ENCODE assay signal across 8 cellular contexts in the genomic region with DNA sequence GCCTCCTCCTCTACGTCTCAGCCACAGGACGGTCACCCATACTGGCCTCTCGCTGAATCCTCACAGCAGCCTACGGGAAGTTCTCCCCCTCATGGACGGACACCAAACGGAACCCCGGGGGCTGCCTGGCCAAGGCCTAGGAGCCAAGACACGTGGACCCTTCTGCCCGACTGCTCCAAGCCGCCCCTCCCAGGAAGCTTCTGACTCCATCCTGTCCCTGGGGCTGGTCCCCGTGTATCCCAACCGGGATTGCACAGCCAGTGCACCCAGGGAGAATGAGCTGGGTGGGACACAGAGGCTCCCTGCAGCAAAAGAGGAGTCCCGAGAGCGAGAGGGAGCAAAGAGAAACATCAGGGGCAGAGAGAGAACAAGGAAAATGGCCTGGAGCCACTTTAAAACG. TPM values are rescaled to one million over a fixed set of nuclear protein-coding genes. Genes with fewer than 3 reads are reported as not detected.
DNase-seq lines count a peak whose midpoint lies in the region; ATAC-seq, FAIRE-seq and TF ChIP-seq lines count a peak whose summit lies in the region.

No MANE protein-coding gene starts in this region.

- ATAC-seq in CD4-positive, alpha-beta T cell (ENCODE audit: poor library complexity) = no peak
- ATAC-seq in GM12878 = peak; percentile 4
- ATAC-seq in natural killer cell treated with Interleukin-12 subunit alpha and Interleukin-12 subunit beta and Interleukin-15 and Interleukin-18, amount 100 ng/mL, for 72 hours = no peak
- no peak for ATAC-seq in HG02884 (IDR thresholded peaks at IDR 0.05; ENCODE audit: unreplicated experiment)

- peak overlapping the region; percentile 99 for H3K4me3 ChIP-seq in GM12878
- no peak overlapping the region for H3K4me3 ChIP-seq in A673 (ENCODE audit: low read depth, low read length, poor library complexity, severe bottlenecking)

- no peaks in the 10 kb centered on the region for H3K27me3 Mint-ChIP-seq in CD4-positive, alpha-beta T cell
- H3K27me3 Mint-ChIP-seq in natural killer cell treated with Interleukin-12 subunit alpha and Interleukin-12 subunit beta and Interleukin-15 and Interleukin-18, amount 100 ng/mL, for 72 hours = no peaks in the 10 kb centered on the region

- POLR2A ChIA-PET in CD4-positive, alpha-beta T cell (lab: Charles Lee) = interaction anchor here (11.7 to 14.3 kb wide), 2 partner anchors 17 to 37 kb away, joined by 132 to 738 read pairs; no protein-coding TSS in a partner anchor
- POLR2A ChIA-PET in GM12878 (lab: Charles Lee) (interaction anchor here (0.6 to 11.3 kb wide), 3 partner anchors 19 to 1078 kb away, joined by 4 to 267 read pairs (median 9); no protein-coding TSS in a partner anchor), A673 (lab: Charles Lee; ENCODE audit: low non-redundant PET) (no interaction called here)

- peaks cover 71% of the 10 kb centered on the region for H3K36me3 Mint-ChIP-seq in CD4-positive, alpha-beta T cell (ENCODE audit: low read depth)
- H3K36me3 Mint-ChIP-seq in natural killer cell treated with Interleukin-12 subunit alpha and Interleukin-12 subunit beta and Interleukin-15 and Interleukin-18, amount 100 ng/mL, for 72 hours = no peaks in the 10 kb centered on the region

- H3K4me3 Mint-ChIP-seq in CD4-positive, alpha-beta T cell = peak overlapping the region; percentile 97
- H3K4me3 Mint-ChIP-seq in natural killer cell treated with Interleukin-12 subunit alpha and Interleukin-12 subunit beta and Interleukin-15 and Interleukin-18, amount 100 ng/mL, for 72 hours = peak overlapping the region; percentile 90

- peak overlapping the region; percentile 100 for H3K27ac Mint-ChIP-seq in CD4-positive, alpha-beta T cell
- peak overlapping the region; percentile 82 to 98 for H3K27ac Mint-ChIP-seq in natural killer cell treated with Interleukin-12 subunit alpha and Interleukin-12 subunit beta and Interleukin-15 and Interleukin-18, amount 100 ng/mL, for 72 hours

- TF ChIP-seq POLR2A in GM12878 (IDR thresholded peaks at IDR 0.05; ENCODE audit: low read depth, low read length) = peak; percentile 65

- CTCF ChIA-PET in CD4-positive, alpha-beta T cell (lab: Charles Lee) = interaction anchor here (1.0 to 2.7 kb wide), 3 partner anchors 17 to 63 kb away, joined by 3 to 9 read pairs (median 5); no protein-coding TSS in a partner anchor
- CTCF ChIA-PET in GM12878 (lab: Yijun Ruan, JAX) = interaction anchor here (1.1 to 9.8 kb wide), 6 partner anchors 19 to 393 kb away, joined by 3 to 151 read pairs (median 6); no protein-coding TSS in a partner anchor
- CTCF ChIA-PET in A673 (lab: Charles Lee) = interaction anchor here (1.0 kb wide), 1 partner anchor 63 kb away, joined by 3 read pairs; no protein-coding TSS in a partner anchor

- intact Hi-C loops in CD4-positive, alpha-beta T cell (cut with DNase I, micrococcal nuclease) = loop anchor here (5.0 to 10.0 kb wide), 2 partner anchors 62 to 124 kb away; no protein-coding TSS in a partner anchor
- intact Hi-C loops in GM12878 (cut with micrococcal nuclease; ENCODE audit: unreplicated experiment) = loop anchor here (1.0 to 5.0 kb wide), 3 partner anchors 17 to 146 kb away; a partner anchor contains a TSS
- intact Hi-C loops in A673 (cut with micrococcal nuclease; ENCODE audit: unreplicated experiment) = no loop called here

- H3K9me3 ChIP-seq in CD4-positive, alpha-beta T cell (ENCODE audit: control insufficient read depth, low read length) = no peaks in the 10 kb centered on the region
- H3K9me3 ChIP-seq in GM12878 (replicated peaks; ENCODE audit: control insufficient read depth, insufficient read depth, low read length) = no peaks in the 10 kb centered on the region
- H3K9me3 ChIP-seq in A673 (ENCODE audit: low read depth, low read length, poor library complexity, severe bottlenecking) = no peaks in the 10 kb centered on the region

- peak; percentile 56 for FAIRE-seq in GM12878 (lab: Jason Lieb, UNC)

- H3K4me1 ChIP-seq in GM12878 (ENCODE audit: control insufficient read depth, insufficient read depth, low read length) = peaks cover 37% of the 10 kb centered on the region
- peaks cover 8% of the 10 kb centered on the region for H3K4me1 ChIP-seq in A673 (ENCODE audit: insufficient read depth, low read length, poor library complexity, severe bottlenecking)

- no peak for DNase-seq in CD4-positive, alpha-beta T cell
- DNase-seq in Kasumi-1 (lab: John Stamatoyannopoulos, UW) = peak; percentile 22 to 46
- no peak for DNase-seq in GM12878 (ENCODE audit: low read depth, low spot score)
- no peak for DNase-seq in natural killer cell treated with Interleukin-12 subunit alpha and Interleukin-12 subunit beta and Interleukin-15 and Interleukin-18, amount 100 ng/mL, for 72 hours (ENCODE audit: low spot score)
- DNase-seq in AG08395 (ENCODE audit: low spot score) = no peak
- DNase-seq in NCI-H128 (lab: John Stamatoyannopoulos, UW; ENCODE audit: unreplicated experiment) = no peak
- DNase-seq in A673 (ENCODE audit: low spot score) = no peak

- no peaks in the 10 kb centered on the region for H3K9me3 Mint-ChIP-seq in CD4-positive, alpha-beta T cell
- no peaks in the 10 kb centered on the region for H3K9me3 Mint-ChIP-seq in natural killer cell treated with Interleukin-12 subunit alpha and Interleukin-12 subunit beta and Interleukin-15 and Interleukin-18, amount 100 ng/mL, for 72 hours

- peaks cover 86% of the 10 kb centered on the region for H3K79me2 ChIP-seq in GM12878 (ENCODE audit: control insufficient read depth, insufficient read depth, low read length)

- in situ Hi-C loops in GM12878 (cut with MboI) = loop anchor here (25.0 kb wide), 2 partner anchors 1436 to 1864 kb away; a partner anchor contains a TSS

- TF ChIP-seq EP300 in GM12878 (IDR thresholded peaks at IDR 0.05; ENCODE audit: borderline replicate concordance in 1 of 2, control insufficient read depth in 1 of 2, low read depth in 2 of 2, low read length in 2 of 2) = no peak

- peak overlapping the region; percentile 94 for H3K27ac ChIP-seq in CD4-positive, alpha-beta T cell (ENCODE audit: low read depth, low read length)
- peak overlapping the region; percentile 99 for H3K27ac ChIP-seq in GM12878 (ENCODE audit: control insufficient read depth, insufficient read depth)
- no peak overlapping the region for H3K27ac ChIP-seq in A673 (ENCODE audit: low read depth, low read length, poor library complexity, severe bottlenecking)

- peak overlapping the region; percentile 97 for H3K9ac ChIP-seq in GM12878 (ENCODE audit: control insufficient read depth, insufficient read depth, low read length)

- H2AFZ ChIP-seq in GM12878 (ENCODE audit: control insufficient read depth, low read depth, low read length) = peak overlapping the region; percentile 65

- peak overlapping the region; percentile 100 for H3K4me2 ChIP-seq in GM12878 (ENCODE audit: control insufficient read depth, insufficient read depth)

- no TSS peak for BruUV-seq in GM12878 (replicated peaks; lab: Mats Ljungman, UMichigan)
- BruUV-seq in A673 (replicated peaks; lab: Mats Ljungman, UMichigan) = no TSS peak

- no peaks in the 10 kb centered on the region for H4K20me1 ChIP-seq in GM12878 (ENCODE audit: control insufficient read depth, insufficient read depth)

- no peaks in the 10 kb centered on the region for H3K36me3 ChIP-seq in GM12878 (ENCODE audit: control insufficient read depth in 2 of 2, insufficient read depth in 2 of 2, low read length in 1 of 2)
- no peaks in the 10 kb centered on the region for H3K36me3 ChIP-seq in A673 (ENCODE audit: insufficient read depth, low read length, poor library complexity, severe bottlenecking)

- TF ChIP-seq RAD21 in GM12878 (IDR thresholded peaks at IDR 0.05; ENCODE audit: insufficient read depth, low read depth, low read length) = no peak

- under 1% methylated on average over 15 of the region's 15 CpGs for whole genome bisulfite sequencing in GM12878 (ENCODE audit: insufficient coverage, insufficient replicate concordance, low lambda C conversion rate, missing lambda C conversion rate)

- H3K27me3 ChIP-seq in CD4-positive, alpha-beta T cell (ENCODE audit: control insufficient read depth, insufficient read depth, low read length) = no peaks in the 10 kb centered on the region
- H3K27me3 ChIP-seq in GM12878 (replicated peaks in 1 of 2; ENCODE audit: control insufficient read depth in 2 of 2, insufficient read depth in 2 of 2, low read length in 1 of 2) = no peaks in the 10 kb centered on the region
- no peaks in the 10 kb centered on the region for H3K27me3 ChIP-seq in A673 (replicated peaks; ENCODE audit: insufficient read depth, low read depth, low read length, poor library complexity)

- TF ChIP-seq CTCF in CD4-positive, alpha-beta T cell (IDR thresholded peaks at IDR 0.05) = no peak
- peak; percentile 15 to 30 (median 27); a peak in 3 of 6 replicates for TF ChIP-seq CTCF in GM12878 (IDR thresholded peaks at IDR 0.05 in 2 of 3, conservative IDR thresholded peaks at IDR 0.05 in 1 of 3; ENCODE audit: control insufficient read depth in 2 of 3, extremely low read depth in 1 of 3, insufficient read depth in 1 of 3, low read depth in 3 of 3, low read length in 3 of 3)
- no peak for TF ChIP-seq CTCF in A673 (conservative IDR thresholded peaks at IDR 0.05; ENCODE audit: low read depth, low read length)

- H3K4me1 Mint-ChIP-seq in CD4-positive, alpha-beta T cell (ENCODE audit: low read depth) = peaks cover 42% of the 10 kb centered on the region
- H3K4me1 Mint-ChIP-seq in natural killer cell treated with Interleukin-12 subunit alpha and Interleukin-12 subunit beta and Interleukin-15 and Interleukin-18, amount 100 ng/mL, for 72 hours (ENCODE audit: low read depth in 2 of 2) = peaks cover 44 to 46% of the 10 kb centered on the region in 2 donors

- SMC1A ChIA-PET in GM12878 (lab: Charles Lee; ENCODE audit: uncharacterized antibody, unreplicated experiment) = interaction anchor here (0.6 to 7.9 kb wide), 6 partner anchors 13 to 93 kb away, joined by 3 to 154 read pairs (median 6); no protein-coding TSS in a partner anchor

- RAD21 ChIA-PET in GM12878 (lab: Charles Lee; ENCODE audit: unreplicated experiment) = interaction anchor here (0.6 to 11.6 kb wide), 6 partner anchors 10 to 96 kb away, joined by 3 to 181 read pairs (median 4); no protein-coding TSS in a partner anchor

RNA-seq across cellular contexts. Expression of a gene that starts 3.2 kb away (rescaled TPM):
- 10 to 100 TPM; 62.4 to 62.7 TPM for total RNA-seq in CD4-positive, alpha-beta T cell
- 21.7 and 24.1 TPM in 2 replicates for total RNA-seq in GM12878 (2013; cell fraction: nucleolus; rRNA removed)
- total RNA-seq in GM12878 (2014; rRNA removed) (19.2 and 20.1 TPM in 2 replicates), GM12878 (2014; rRNA removed; fragmentation: Illumina TruSeq; extraction: Trizol) (10.5 and 11.0 TPM in 2 replicates), GM12878 (2021) (25.1 and 25.4 TPM in 2 replicates), A673 (2021) (0.84 and 1.7 TPM in 2 replicates)
- 4.4 TPM for polyA plus RNA-seq in GM12878 (2011; ENCODE audit: low read depth)
- polyA plus RNA-seq in GM12878 (2011; rRNA removed) (13.7 and 32.5 TPM in 2 replicates), GM12878 (2014; fragmentation: Illumina TruSeq; extraction: Trizol) (5.4 and 13.4 TPM in 2 replicates), GM12878 (2014; fragmentation: Nextera tagmentation; extraction: Ambion mirVana) (under 1 TPM; 0.18 to 0.66 TPM), GM12878 (2014; rRNA removed) (19.4 and 23.5 TPM in 2 replicates), GM12878 (2016; fragmentation: Nextera tagmentation; extraction: Ambion mirVana) (10 to 100 TPM in 1 of 2 experiments, 1 to 10 TPM in 1; 6.7 to 10.1 TPM)
- 31.2 and 49.8 TPM in 2 replicates for polyA plus RNA-seq in GM12878 (2011; cell fraction: cytosol; rRNA removed)
- 42.4 and 44.6 TPM in 2 replicates for polyA plus RNA-seq in GM12878 (2011; cell fraction: nucleus; rRNA removed)
- polyA plus RNA-seq in GM12878 (2012) = 14.3 and 17.2 TPM in 2 replicates
- polyA minus RNA-seq in GM12878 (2011; rRNA and poly(A)+ RNA removed) = 21.5 and 25.7 TPM in 2 replicates
- polyA minus RNA-seq in GM12878 (2011; cell fraction: cytosol; rRNA and poly(A)+ RNA removed) = 19.4 and 22.6 TPM in 2 replicates
- 7.4 and 15.1 TPM in 2 replicates for polyA minus RNA-seq in GM12878 (2011; cell fraction: nucleus; rRNA and poly(A)+ RNA removed)
- 10 to 100 TPM; 46.2 to 53.3 TPM for total RNA-seq in natural killer cell treated with Interleukin-12 subunit alpha and Interleukin-12 subunit beta and Interleukin-15 and Interleukin-18, amount 100 ng/mL, for 72 hours

RNA-seq across cellular contexts. Expression of a gene that starts 16.4 kb away (rescaled TPM):
- total RNA-seq in CD4-positive, alpha-beta T cell = under 1 TPM in 1 of 2 experiments, not detected in 1; 0.22 TPM
- not detected in 2 replicates for total RNA-seq in GM12878 (2013; cell fraction: nucleolus; rRNA removed)
- total RNA-seq in GM12878 (2014; rRNA removed) = 0.38 and 0.40 TPM in 2 replicates
- 0.09 and 0.31 TPM in 2 replicates for total RNA-seq in GM12878 (2014; rRNA removed; fragmentation: Illumina TruSeq; extraction: Trizol)
- total RNA-seq in GM12878 (2021) = 0.72 and 0.97 TPM in 2 replicates
- polyA plus RNA-seq in GM12878 (2011; ENCODE audit: low read depth) = 0.28 TPM
- polyA plus RNA-seq in GM12878 (2011; rRNA removed) = not detected in 2 replicates
- not detected in 2 replicates for polyA plus RNA-seq in GM12878 (2011; cell fraction: cytosol; rRNA removed)
- not detected in 2 replicates for polyA plus RNA-seq in GM12878 (2011; cell fraction: nucleus; rRNA removed)
- polyA plus RNA-seq in GM12878 (2012) = 0.37 and 0.38 TPM in 2 replicates
- not detected in 2 replicates for polyA plus RNA-seq in GM12878 (2014; fragmentation: Illumina TruSeq; extraction: Trizol)
- polyA plus RNA-seq in GM12878 (2014; fragmentation: Nextera tagmentation; extraction: Ambion mirVana) = under 1 TPM in 1 of 2 experiments, not detected in 1; 0.05 TPM
- 0.12 and 0.25 TPM in 2 replicates for polyA plus RNA-seq in GM12878 (2014; rRNA removed)
- 1 to 10 TPM in 1 of 2 experiments, under 1 TPM in 1; 0.68 to 1.0 TPM for polyA plus RNA-seq in GM12878 (2016; fragmentation: Nextera tagmentation; extraction: Ambion mirVana)
- polyA minus RNA-seq in GM12878 (2011; rRNA and poly(A)+ RNA removed) = not detected in 2 replicates
- polyA minus RNA-seq in GM12878 (2011; cell fraction: cytosol; rRNA and poly(A)+ RNA removed) = not detected in 2 replicates
- not detected in 2 replicates for polyA minus RNA-seq in GM12878 (2011; cell fraction: nucleus; rRNA and poly(A)+ RNA removed)
- total RNA-seq in natural killer cell treated with Interleukin-12 subunit alpha and Interleukin-12 subunit beta and Interleukin-15 and Interleukin-18, amount 100 ng/mL, for 72 hours = under 1 TPM in 1 of 2 donors, not detected in 1; 0.74 TPM
- total RNA-seq in A673 (2021) = not detected in 2 replicates

Comparison
In these comparisons a context has a peak if more than half of its experiments do, and no peak if none do; other contexts are left out.
1. DNase-seq: peak in Kasumi-1 (2 of 2); none in CD4-positive, alpha-beta T cell (0 of 10), GM12878 (single experiment), natural killer cell treated with Interleukin-12 subunit alpha and Interleukin-12 subunit beta and Interleukin-15 and Interleukin-18, amount 100 ng/mL, for 72 hours (single experiment), AG08395 (single experiment), NCI-H128 (single experiment) and A673 (single experiment).
2. CTCF ChIP-seq: peak in GM12878 (3 of 3); none in CD4-positive, alpha-beta T cell (single experiment) and A673 (single experiment).